ENCODE assay signal across 11 cellular contexts in the genomic region with DNA sequence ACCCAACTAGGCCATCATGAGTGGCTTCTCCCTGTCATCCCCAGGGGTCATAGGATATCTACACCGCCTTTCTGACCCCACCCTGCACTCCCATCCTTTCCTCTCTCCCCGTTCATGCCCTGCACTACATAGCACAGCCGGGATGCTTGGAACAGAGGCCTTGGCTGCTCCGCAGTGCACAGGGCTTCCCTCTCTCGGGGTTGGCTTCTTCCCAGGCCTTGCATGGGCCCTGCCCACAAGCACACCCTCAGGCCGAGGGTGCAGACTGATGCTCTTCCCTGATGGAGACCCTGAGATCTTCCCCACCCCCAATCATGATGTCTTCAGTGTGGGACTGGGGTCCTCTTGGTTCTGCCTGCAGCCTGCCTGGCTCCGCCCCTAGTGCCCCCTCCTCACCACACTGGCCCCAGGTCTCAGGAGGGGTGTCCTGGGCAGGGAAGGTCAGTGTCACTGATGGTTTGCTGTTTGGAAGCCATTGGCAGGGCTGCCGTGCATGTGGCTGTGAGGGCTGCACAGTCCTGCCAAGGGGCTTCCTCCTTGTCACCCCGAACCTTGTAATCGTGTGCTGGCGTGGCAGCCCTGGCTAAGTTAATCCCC. TPM values are rescaled to one million over a fixed set of nuclear protein-coding genes. Genes with fewer than 3 reads are reported as not detected.
DNase-seq lines count a peak whose midpoint lies in the region; ATAC-seq, FAIRE-seq and TF ChIP-seq lines count a peak whose summit lies in the region.
"Had no signal": no experiment of that assay in that cellular context is flagged by ENCODE, and none has a peak within 500 bp of the region (broad histone marks: within the 10 kb centered on the region; RNA-seq: fewer than 3 reads in every experiment).

No MANE protein-coding gene starts in this region.

- H4K20me1 ChIP-seq in K562 (replicated peaks; ENCODE audit: control insufficient read depth, insufficient read depth, low read length) = no peaks in the 10 kb centered on the region

- no peaks in the 10 kb centered on the region for H3K9me3 Mint-ChIP-seq in activated CD4-positive, alpha-beta T cell treated with anti-CD3 and anti-CD28 coated beads, Interleukin-2, amount 10 ng/mL, durations not matched to agents 24 days and 14 days

- POLR2A ChIA-PET in K562 (lab: Yijun Ruan, JAX) = interaction anchor here (0.8 kb wide), 1 partner anchor 209 kb away, joined by 4 read pairs; no protein-coding TSS in a partner anchor

- no peak for FAIRE-seq in K562 (lab: Jason Lieb, UNC)

- peaks cover 3% of the 10 kb centered on the region for H3K27me3 Mint-ChIP-seq in activated CD4-positive, alpha-beta T cell treated with anti-CD3 and anti-CD28 coated beads, Interleukin-2, amount 10 ng/mL, durations not matched to agents 24 days and 14 days

- H3K9me3 ChIP-seq in K562 (replicated peaks; ENCODE audit: control insufficient read depth, insufficient read depth, low read depth, low read length) = no peaks in the 10 kb centered on the region
- H3K9me3 ChIP-seq in skeletal muscle satellite cell (replicated peaks; ENCODE audit: low read length) = no peaks in the 10 kb centered on the region
- H3K9me3 ChIP-seq: body of pancreas had no signal

- peaks cover 8% of the 10 kb centered on the region; the same call in 1 of the 3 replicates for H3K79me2 ChIP-seq in K562 (ENCODE audit: control insufficient read depth, insufficient read depth, low read length)

- WGBS in K562 (ENCODE audit: insufficient coverage, low coverage, missing lambda C conversion rate) = 98% methylated on average over 10 of the region's 11 CpGs

- no peak for TF ChIP-seq RAD21 in K562 (CRISPR knock-in tag; conservative IDR thresholded peaks at IDR 0.05 in 1 of 2, IDR thresholded peaks at IDR 0.05 in 1 of 2)

- intact Hi-C loops in K562 (cut with micrococcal nuclease) = no loop called here
- intact Hi-C loops in activated CD4-positive, alpha-beta T cell treated with anti-CD3 and anti-CD28 coated beads, Interleukin-2, amount 10 ng/mL, durations not matched to agents 24 days and 14 days (cut with micrococcal nuclease) = no loop called here

- no peak overlapping the region for H3K27ac Mint-ChIP-seq in activated CD4-positive, alpha-beta T cell treated with anti-CD3 and anti-CD28 coated beads, Interleukin-2, amount 10 ng/mL, durations not matched to agents 24 days and 14 days

- no peak overlapping the region for H3K4me2 ChIP-seq in K562 (ENCODE audit: insufficient read depth, low read length)
- H3K4me2 ChIP-seq in skeletal muscle satellite cell (ENCODE audit: low read length) = peak overlapping the region; percentile 42

- H3K4me1 ChIP-seq in K562 (replicated peaks in 1 of 2; ENCODE audit: control insufficient read depth in 2 of 2, insufficient read depth in 2 of 2, low read length in 2 of 2) = peaks cover 41 to 64% of the 10 kb centered on the region in 2 experiments
- H3K4me1 ChIP-seq in skeletal muscle satellite cell (ENCODE audit: control insufficient read depth, insufficient read depth, low read length) = peaks cover 68% of the 10 kb centered on the region

- H3K36me3 ChIP-seq in K562 (ENCODE audit: control insufficient read depth, insufficient read depth, low read length) = peaks cover 60% of the 10 kb centered on the region
- peaks cover 7% of the 10 kb centered on the region for H3K36me3 ChIP-seq in skeletal muscle satellite cell (ENCODE audit: insufficient read depth, low read length)

- ATAC-seq in K562 (no peak), HG03045 (IDR thresholded peaks at IDR 0.05; ENCODE audit: unreplicated experiment) (no peak), HG02678 (IDR thresholded peaks at IDR 0.05; ENCODE audit: unreplicated experiment) (no peak)
- ATAC-seq: body of pancreas had no signal

- H3K9me1 ChIP-seq in K562 (ENCODE audit: control insufficient read depth, insufficient read depth, low read length) = peaks cover 7% of the 10 kb centered on the region

- no peaks in the 10 kb centered on the region for H3K36me3 Mint-ChIP-seq in activated CD4-positive, alpha-beta T cell treated with anti-CD3 and anti-CD28 coated beads, Interleukin-2, amount 10 ng/mL, durations not matched to agents 24 days and 14 days (ENCODE audit: low read depth)

- CTCF ChIA-PET in K562 (lab: Yijun Ruan, JAX; ENCODE audit: low intra/inter-chr PET ratio) = no interaction called here

- no TSS peak for BruUV-seq in K562 (replicated peaks; lab: Mats Ljungman, UMichigan)

- no peak for TF ChIP-seq EP300 in K562 (IDR thresholded peaks at IDR 0.05; ENCODE audit: low read length)

- DNase-seq in AG10803 (ENCODE audit: low read depth) (peak; percentile 44), K562 (ENCODE audit: extremely low read depth in 1 of 4, low spot score in 3 of 4) (peak in 1 of 4 experiments; percentile 12), EL (no peak)
- DNase-seq in activated CD4-positive, alpha-beta T cell treated with anti-CD3 and anti-CD28 coated beads, Interleukin-2, amount 10 ng/mL, durations not matched to agents 24 days and 14 days = no peak
- DNase-seq: body of pancreas, NCI-H1930, OCI-M1 had no signal

- peaks cover 5% of the 10 kb centered on the region for H3K4me1 Mint-ChIP-seq in activated CD4-positive, alpha-beta T cell treated with anti-CD3 and anti-CD28 coated beads, Interleukin-2, amount 10 ng/mL, durations not matched to agents 24 days and 14 days

- no peak for TF ChIP-seq POLR2A in K562 (conservative IDR thresholded peaks at IDR 0.05)

- H3K9ac ChIP-seq in K562 (ENCODE audit: insufficient read depth in 1 of 2, low read depth in 2 of 2, low read length in 2 of 2) (0 out of 4 replicates have a peak overlapping the region, but pooled peaks of 1 of the 2 experiments have one; percentile 19), skeletal muscle satellite cell (ENCODE audit: low read depth, low read length) (peak overlapping the region; percentile 82)

- H3K27ac ChIP-seq in K562 (ENCODE audit: extremely low read depth, low read depth, low read length) = no peak overlapping the region; the same call in 2 of the 3 replicates
- H3K27ac ChIP-seq in layer of hippocampus (ENCODE audit: low read depth, low read length) = peak overlapping the region; percentile 96

- H3K27me3 ChIP-seq in K562 (ENCODE audit: control insufficient read depth in 2 of 2, insufficient read depth in 2 of 2, low read length in 2 of 2) (no peaks in the 10 kb centered on the region), layer of hippocampus (ENCODE audit: control insufficient read depth, insufficient read depth, low read length) (no peaks in the 10 kb centered on the region), skeletal muscle satellite cell (ENCODE audit: control insufficient read depth, insufficient read depth, low read length) (no peaks in the 10 kb centered on the region)
- H3K27me3 ChIP-seq: body of pancreas had no signal

- H3K4me3 Mint-ChIP-seq in activated CD4-positive, alpha-beta T cell treated with anti-CD3 and anti-CD28 coated beads, Interleukin-2, amount 10 ng/mL, durations not matched to agents 24 days and 14 days = no peak overlapping the region

- TF ChIP-seq CTCF in AG10803 (conservative IDR thresholded peaks at IDR 0.05; ENCODE audit: low read length) = no peak
- TF ChIP-seq CTCF in K562 (IDR thresholded peaks at IDR 0.05 in 2 of 3, conservative IDR thresholded peaks at IDR 0.05 in 1 of 3; ENCODE audit: insufficient read depth in 2 of 3, low read depth in 1 of 3, low read length in 3 of 3) = no peak

- no peak overlapping the region for H3K4me3 ChIP-seq in AG10803 (ENCODE audit: low read length)
- H3K4me3 ChIP-seq in K562 = no peak overlapping the region
- H3K4me3 ChIP-seq in skeletal muscle satellite cell (ENCODE audit: low read length) = peak overlapping the region; percentile 17
- H3K4me3 ChIP-seq: body of pancreas had no signal

- in situ Hi-C loops in K562 (cut with MboI) = no loop called here

- H2AFZ ChIP-seq in K562 (ENCODE audit: low read depth, low read length) = no peak overlapping the region

RNA-seq across cellular contexts. Expression of a gene that starts 14.3 kb away (rescaled TPM):
- total RNA-seq in K562 (2011; cell fraction: chromatin; rRNA removed; ENCODE audit: low replicate concordance) = 16.1 and 63.4 TPM in 2 replicates
- total RNA-seq in K562 (2011; cell fraction: nucleolus; rRNA removed) = 75.0 and 82.4 TPM in 2 replicates
- 39.3 and 45.6 TPM in 2 replicates for total RNA-seq in K562 (2011; cell fraction: nucleoplasm; rRNA removed)
- 13.9 and 14.0 TPM in 2 replicates for total RNA-seq in K562 (2014; rRNA removed)
- 2.6 and 3.6 TPM in 2 replicates for total RNA-seq in K562 (2014; rRNA removed; fragmentation: Illumina TruSeq; extraction: Trizol)
- 9.3 and 10.7 TPM in 2 replicates for total RNA-seq in K562 (2015; rRNA removed; fragmentation: Illumina TruSeq; extraction: Trizol)
- 18.0 and 21.5 TPM in 2 replicates for total RNA-seq in K562 (2021)
- 8.5 and 8.6 TPM in 2 replicates for polyA plus RNA-seq in K562 (2011; rRNA removed)
- 7.8 and 21.4 TPM in 2 replicates for polyA plus RNA-seq in K562 (2011; cell fraction: cytosol; rRNA removed)
- 29.1 and 66.7 TPM in 2 replicates for polyA plus RNA-seq in K562 (2011; cell fraction: nucleus; rRNA removed)
- 10.6 and 14.8 TPM in 2 replicates for polyA plus RNA-seq in K562 (2012)
- 6.2 and 12.7 TPM in 2 replicates for polyA plus RNA-seq in K562 (2014; fragmentation: Illumina TruSeq; extraction: Trizol)
- polyA plus RNA-seq in K562 (2014; fragmentation: Nextera tagmentation; extraction: Ambion mirVana) = under 1 TPM; 0.04 to 0.21 TPM
- polyA plus RNA-seq in K562 (2014; rRNA removed) = 17.2 and 20.8 TPM in 2 replicates
- polyA minus RNA-seq in K562 (2011; rRNA and poly(A)+ RNA removed) = 2.3 and 6.4 TPM in 2 replicates
- 3.2 and 8.1 TPM in 2 replicates for polyA minus RNA-seq in K562 (2011; cell fraction: cytosol; rRNA and poly(A)+ RNA removed)
- polyA minus RNA-seq in K562 (2011; cell fraction: nucleus; rRNA and poly(A)+ RNA removed) = 17.4 and 22.3 TPM in 2 replicates
- 23.8 and 26.9 TPM in 2 replicates for total RNA-seq in skeletal muscle satellite cell (2012; rRNA removed)
- 20.4 and 20.7 TPM in 2 replicates for total RNA-seq in activated CD4-positive, alpha-beta T cell treated with anti-CD3 and anti-CD28 coated beads, Interleukin-2, amount 10 ng/mL, durations not matched to agents 24 days and 14 days

RNA-seq across cellular contexts. Expression of a gene that starts 31.0 kb away (rescaled TPM):
- total RNA-seq in K562 (2011; cell fraction: chromatin; rRNA removed; ENCODE audit: low replicate concordance) = 3.9 and 8.6 TPM in 2 replicates
- total RNA-seq in K562 (2011; cell fraction: nucleolus; rRNA removed) = 9.5 TPM in 2 replicates
- total RNA-seq in K562 (2011; cell fraction: nucleoplasm; rRNA removed) = 5.4 and 5.5 TPM in 2 replicates
- total RNA-seq in K562 (2014; rRNA removed) (21.1 and 25.0 TPM in 2 replicates), K562 (2014; rRNA removed; fragmentation: Illumina TruSeq; extraction: Trizol) (1.1 and 1.3 TPM in 2 replicates), K562 (2015; rRNA removed; fragmentation: Illumina TruSeq; extraction: Trizol) (6.7 and 7.1 TPM in 2 replicates), K562 (2021) (12.9 and 13.9 TPM in 2 replicates)
- polyA plus RNA-seq in K562 (2011; rRNA removed) (3.6 and 5.3 TPM in 2 replicates), K562 (2014; fragmentation: Illumina TruSeq; extraction: Trizol) (1.6 and 7.0 TPM in 2 replicates), K562 (2014; fragmentation: Nextera tagmentation; extraction: Ambion mirVana) (under 1 TPM; 0.55 to 0.73 TPM), K562 (2014; rRNA removed) (17.0 and 17.3 TPM in 2 replicates)
- polyA plus RNA-seq in K562 (2011; cell fraction: cytosol; rRNA removed) = 6.4 and 18.6 TPM in 2 replicates
- polyA plus RNA-seq in K562 (2011; cell fraction: nucleus; rRNA removed) = 3.8 and 8.0 TPM in 2 replicates
- 10.9 and 13.0 TPM in 2 replicates for polyA plus RNA-seq in K562 (2012)
- 0.66 and 0.84 TPM in 2 replicates for polyA minus RNA-seq in K562 (2011; rRNA and poly(A)+ RNA removed)
- polyA minus RNA-seq in K562 (2011; cell fraction: cytosol; rRNA and poly(A)+ RNA removed) = 4.9 and 8.0 TPM in 2 replicates
- 2.3 and 2.7 TPM in 2 replicates for polyA minus RNA-seq in K562 (2011; cell fraction: nucleus; rRNA and poly(A)+ RNA removed)
- 5.8 and 6.1 TPM in 2 replicates for total RNA-seq in skeletal muscle satellite cell (2012; rRNA removed)
- 0.42 and 0.83 TPM in 2 replicates for total RNA-seq in activated CD4-positive, alpha-beta T cell treated with anti-CD3 and anti-CD28 coated beads, Interleukin-2, amount 10 ng/mL, durations not matched to agents 24 days and 14 days

RNA-seq across cellular contexts. Expression of a gene that starts 40.2 kb away (rescaled TPM):
- total RNA-seq in K562 (2011; cell fraction: chromatin; rRNA removed; ENCODE audit: low replicate concordance) = 117 and 276 TPM in 2 replicates
- total RNA-seq in K562 (2011; cell fraction: nucleolus; rRNA removed) = 148 and 164 TPM in 2 replicates
- total RNA-seq in K562 (2011; cell fraction: nucleoplasm; rRNA removed) = 145 and 162 TPM in 2 replicates
- 43.5 and 62.9 TPM in 2 replicates for total RNA-seq in K562 (2014; rRNA removed)
- total RNA-seq in K562 (2014; rRNA removed; fragmentation: Illumina TruSeq; extraction: Trizol) = 33.3 and 43.2 TPM in 2 replicates
- 25.4 and 32.0 TPM in 2 replicates for total RNA-seq in K562 (2015; rRNA removed; fragmentation: Illumina TruSeq; extraction: Trizol)
- total RNA-seq in K562 (2021) = 167 and 175 TPM in 2 replicates
- polyA plus RNA-seq in K562 (2011; rRNA removed) = 38.7 and 58.6 TPM in 2 replicates
- polyA plus RNA-seq in K562 (2011; cell fraction: cytosol; rRNA removed) = 34.8 and 93.5 TPM in 2 replicates
- 262 and 432 TPM in 2 replicates for polyA plus RNA-seq in K562 (2011; cell fraction: nucleus; rRNA removed)
- polyA plus RNA-seq in K562 (2012) = 137 and 160 TPM in 2 replicates
- 99.8 and 139 TPM in 2 replicates for polyA plus RNA-seq in K562 (2014; fragmentation: Illumina TruSeq; extraction: Trizol)
- 10 to 100 TPM; 62.3 to 80.6 TPM for polyA plus RNA-seq in K562 (2014; fragmentation: Nextera tagmentation; extraction: Ambion mirVana)
- 80.5 and 95.2 TPM in 2 replicates for polyA plus RNA-seq in K562 (2014; rRNA removed)
- 19.9 and 27.4 TPM in 2 replicates for polyA minus RNA-seq in K562 (2011; rRNA and poly(A)+ RNA removed)
- 39.1 and 51.2 TPM in 2 replicates for polyA minus RNA-seq in K562 (2011; cell fraction: cytosol; rRNA and poly(A)+ RNA removed)
- polyA minus RNA-seq in K562 (2011; cell fraction: nucleus; rRNA and poly(A)+ RNA removed) = 39.4 and 40.0 TPM in 2 replicates
- 20.1 and 20.5 TPM in 2 replicates for total RNA-seq in skeletal muscle satellite cell (2012; rRNA removed)
- total RNA-seq in activated CD4-positive, alpha-beta T cell treated with anti-CD3 and anti-CD28 coated beads, Interleukin-2, amount 10 ng/mL, durations not matched to agents 24 days and 14 days = 97.7 and 109 TPM in 2 replicates

RNA-seq across cellular contexts. Expression of a gene that starts 45.1 kb away (rescaled TPM):
- total RNA-seq in K562 (2011; cell fraction: chromatin; rRNA removed; ENCODE audit: low replicate concordance) = 94.6 and 259 TPM in 2 replicates
- total RNA-seq in K562 (2011; cell fraction: nucleolus; rRNA removed) = 158 and 168 TPM in 2 replicates
- total RNA-seq in K562 (2011; cell fraction: nucleoplasm; rRNA removed) = 148 and 161 TPM in 2 replicates
- total RNA-seq in K562 (2014; rRNA removed) (42.9 and 51.6 TPM in 2 replicates), K562 (2014; rRNA removed; fragmentation: Illumina TruSeq; extraction: Trizol) (41.2 and 45.4 TPM in 2 replicates), K562 (2015; rRNA removed; fragmentation: Illumina TruSeq; extraction: Trizol) (47.6 and 48.6 TPM in 2 replicates), K562 (2021) (50.0 and 55.1 TPM in 2 replicates)
- polyA plus RNA-seq in K562 (2011; rRNA removed) (41.8 and 58.9 TPM in 2 replicates), K562 (2014; fragmentation: Illumina TruSeq; extraction: Trizol) (71.5 and 84.2 TPM in 2 replicates), K562 (2014; fragmentation: Nextera tagmentation; extraction: Ambion mirVana) (100 to 1,000 TPM in 1 of 2 experiments, 10 to 100 TPM in 1; 82.7 to 100 TPM), K562 (2014; rRNA removed) (71.3 and 82.0 TPM in 2 replicates)
- 35.1 and 46.5 TPM in 2 replicates for polyA plus RNA-seq in K562 (2011; cell fraction: cytosol; rRNA removed)
- 76.8 and 145 TPM in 2 replicates for polyA plus RNA-seq in K562 (2011; cell fraction: nucleus; rRNA removed)
- polyA plus RNA-seq in K562 (2012) = 46.8 and 71.4 TPM in 2 replicates
- 42.5 and 66.7 TPM in 2 replicates for polyA minus RNA-seq in K562 (2011; rRNA and poly(A)+ RNA removed)
- polyA minus RNA-seq in K562 (2011; cell fraction: cytosol; rRNA and poly(A)+ RNA removed) = 16.9 and 28.1 TPM in 2 replicates
- polyA minus RNA-seq in K562 (2011; cell fraction: nucleus; rRNA and poly(A)+ RNA removed) = 36.9 and 49.1 TPM in 2 replicates
- 38.8 and 46.1 TPM in 2 replicates for total RNA-seq in skeletal muscle satellite cell (2012; rRNA removed)
- total RNA-seq in activated CD4-positive, alpha-beta T cell treated with anti-CD3 and anti-CD28 coated beads, Interleukin-2, amount 10 ng/mL, durations not matched to agents 24 days and 14 days = 67.8 and 72.6 TPM in 2 replicates

RNA-seq across cellular contexts. Expression of a gene that starts 55.8 kb away (rescaled TPM):
- total RNA-seq in K562 (2011; cell fraction: chromatin; rRNA removed; ENCODE audit: low replicate concordance) = 63.5 and 83.8 TPM in 2 replicates
- 39.0 and 45.4 TPM in 2 replicates for total RNA-seq in K562 (2011; cell fraction: nucleolus; rRNA removed)
- total RNA-seq in K562 (2011; cell fraction: nucleoplasm; rRNA removed) = 59.4 and 78.8 TPM in 2 replicates
- total RNA-seq in K562 (2014; rRNA removed) (46.7 and 50.8 TPM in 2 replicates), K562 (2014; rRNA removed; fragmentation: Illumina TruSeq; extraction: Trizol) (28.1 and 31.6 TPM in 2 replicates), K562 (2015; rRNA removed; fragmentation: Illumina TruSeq; extraction: Trizol) (26.2 and 27.9 TPM in 2 replicates), K562 (2021) (29.3 and 34.4 TPM in 2 replicates)
- polyA plus RNA-seq in K562 (2011; rRNA removed) (25.6 and 32.8 TPM in 2 replicates), K562 (2014; fragmentation: Illumina TruSeq; extraction: Trizol) (48.3 and 50.5 TPM in 2 replicates), K562 (2014; fragmentation: Nextera tagmentation; extraction: Ambion mirVana) (10 to 100 TPM; 13.8 to 16.0 TPM), K562 (2014; rRNA removed) (64.0 and 65.6 TPM in 2 replicates)
- polyA plus RNA-seq in K562 (2011; cell fraction: cytosol; rRNA removed) = 11.3 and 14.9 TPM in 2 replicates
- polyA plus RNA-seq in K562 (2011; cell fraction: nucleus; rRNA removed) = 96.3 and 104 TPM in 2 replicates
- polyA plus RNA-seq in K562 (2012) = 33.2 and 36.0 TPM in 2 replicates
- 17.9 and 20.6 TPM in 2 replicates for polyA minus RNA-seq in K562 (2011; rRNA and poly(A)+ RNA removed)
- 4.3 and 7.2 TPM in 2 replicates for polyA minus RNA-seq in K562 (2011; cell fraction: cytosol; rRNA and poly(A)+ RNA removed)
- polyA minus RNA-seq in K562 (2011; cell fraction: nucleus; rRNA and poly(A)+ RNA removed) = 24.5 and 27.0 TPM in 2 replicates
- 5.1 and 7.6 TPM in 2 replicates for total RNA-seq in skeletal muscle satellite cell (2012; rRNA removed)
- total RNA-seq in activated CD4-positive, alpha-beta T cell treated with anti-CD3 and anti-CD28 coated beads, Interleukin-2, amount 10 ng/mL, durations not matched to agents 24 days and 14 days = 29.1 and 31.1 TPM in 2 replicates
